Comparison of ENCODE assay signal across 8 cellular contexts in the genomic region with DNA sequence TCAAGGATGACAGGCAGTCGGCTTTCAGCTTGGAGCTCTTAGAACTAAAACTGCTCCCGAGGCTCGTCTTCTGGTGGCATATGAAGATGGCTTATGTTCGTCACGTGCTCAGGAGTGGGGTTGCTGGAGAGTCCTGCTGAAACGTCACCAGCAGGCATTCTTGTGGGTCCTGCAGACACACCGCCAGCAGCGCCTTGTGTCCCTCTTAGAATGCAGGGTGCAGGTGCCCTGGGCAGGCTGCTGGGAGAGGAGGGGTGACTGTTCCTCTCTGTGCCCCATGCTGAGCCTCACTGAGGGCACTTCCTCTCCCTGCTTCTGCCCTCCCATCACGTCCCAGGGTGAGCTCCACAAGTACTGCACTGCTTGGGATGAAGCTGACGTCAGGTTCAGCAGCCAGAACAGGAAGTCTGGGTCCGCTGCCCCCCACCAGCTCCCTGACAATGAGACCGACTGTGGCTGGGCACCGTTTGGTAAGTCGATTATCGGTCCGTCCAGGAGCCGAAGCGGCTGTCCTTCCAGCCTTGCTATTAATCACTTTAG. TPM values are rescaled to one million over a fixed set of nuclear protein-coding genes. Genes with fewer than 3 reads are reported as not detected.
DNase-seq lines count a peak whose midpoint lies in the region; ATAC-seq and TF ChIP-seq lines count a peak whose summit lies in the region.

No MANE protein-coding gene starts in this region.

- TF ChIP-seq EP300 in SK-N-SH (IDR thresholded peaks at IDR 0.05; ENCODE audit: borderline replicate concordance in 1 of 2, low read depth in 1 of 2, low read length in 1 of 2): no peak

- H3K4me3 Mint-ChIP-seq in endodermal cell: no peak overlapping the region
- peak overlapping the region; percentile 69 for H3K4me3 Mint-ChIP-seq in stimulated activated memory B cell treated with anti-CD40 and anti-IgM and Interleukin-4, amounts not matched to agents 10 μg/mL and 1 μg/mL and 100 μg/mL, for 72 hours

- peaks cover 0 to 26% of the 10 kb centered on the region in 2 experiments; a peak in 1 of 4 replicates for H3K4me1 ChIP-seq in SK-N-SH (ENCODE audit: control insufficient read depth in 1 of 2, insufficient read depth in 2 of 2, low read depth in 1 of 2, low read length in 1 of 2)
- no peaks in the 10 kb centered on the region for H3K4me1 ChIP-seq in endodermal cell (ENCODE audit: control insufficient read depth, insufficient read depth, low read length)

- H3K9me3 ChIP-seq in SK-N-SH (no peaks in the 10 kb centered on the region), endodermal cell (ENCODE audit: control insufficient read depth, low read length) (no peaks in the 10 kb centered on the region)

- H3K27ac ChIP-seq in SK-N-SH (ENCODE audit: low read depth in 2 of 2, low read length in 1 of 2) (no peak overlapping the region), endodermal cell (ENCODE audit: low read depth, low read length) (no peak overlapping the region)

- no peak overlapping the region for H3K4me2 ChIP-seq in SK-N-SH

- no peaks in the 10 kb centered on the region for H3K27me3 Mint-ChIP-seq in endodermal cell (ENCODE audit: insufficient read depth)
- no peaks in the 10 kb centered on the region for H3K27me3 Mint-ChIP-seq in stimulated activated memory B cell treated with anti-CD40 and anti-IgM and Interleukin-4, amounts not matched to agents 10 μg/mL and 1 μg/mL and 100 μg/mL, for 72 hours

- no peaks in the 10 kb centered on the region for H3K9me2 ChIP-seq in SK-N-SH

- no peaks in the 10 kb centered on the region for H3K79me2 ChIP-seq in SK-N-SH (ENCODE audit: insufficient read depth)

- no peak overlapping the region for H3K4me3 ChIP-seq in SK-N-SH (ENCODE audit: low read depth in 2 of 2, low read length in 1 of 2)
- H3K4me3 ChIP-seq in endodermal cell (ENCODE audit: low read length): no peak overlapping the region

- peaks cover 27% of the 10 kb centered on the region for H3K4me1 Mint-ChIP-seq in endodermal cell
- peaks cover 71% of the 10 kb centered on the region for H3K4me1 Mint-ChIP-seq in stimulated activated memory B cell treated with anti-CD40 and anti-IgM and Interleukin-4, amounts not matched to agents 10 μg/mL and 1 μg/mL and 100 μg/mL, for 72 hours

- H4K20me1 ChIP-seq in SK-N-SH (ENCODE audit: insufficient read depth): no peaks in the 10 kb centered on the region

- no peaks in the 10 kb centered on the region for H3K36me3 ChIP-seq in SK-N-SH (replicated peaks in 1 of 2; ENCODE audit: control insufficient read depth in 1 of 2, insufficient read depth in 2 of 2, low read length in 1 of 2)
- no peaks in the 10 kb centered on the region for H3K36me3 ChIP-seq in endodermal cell (ENCODE audit: control insufficient read depth, insufficient read depth, low read length)

- H3K27me3 ChIP-seq in SK-N-SH (ENCODE audit: insufficient read depth): no peaks in the 10 kb centered on the region
- no peaks in the 10 kb centered on the region for H3K27me3 ChIP-seq in endodermal cell (ENCODE audit: control insufficient read depth, insufficient read depth, low read length, poor library complexity, severe bottlenecking)

- POLR2A ChIA-PET in SK-N-SH (lab: Yijun Ruan, JAX): no interaction called here

- 68% methylated on average over 13 of the region's 18 CpGs for WGBS in SK-N-SH (ENCODE audit: low lambda C conversion rate)
- 87 to 89% methylated on average over 16 to 18 of the region's 18 CpGs for WGBS in endodermal cell (ENCODE audit: insufficient coverage in 1 of 2, insufficient read length in 1 of 2), 2 experiments

- CTCF ChIA-PET in SK-N-SH (lab: Yijun Ruan, JAX): interaction anchor here (0.8 to 1.2 kb wide), 4 partner anchors 11 to 225 kb away, joined by 3 to 4 read pairs (median 3); no protein-coding TSS in a partner anchor

- H3K9ac ChIP-seq in SK-N-SH (no peak overlapping the region), endodermal cell (ENCODE audit: extremely low read depth, low read length, poor library complexity, severe bottlenecking) (no peak overlapping the region)

- H3K27ac Mint-ChIP-seq in endodermal cell: no peak overlapping the region
- peak overlapping the region; percentile 89 for H3K27ac Mint-ChIP-seq in stimulated activated memory B cell treated with anti-CD40 and anti-IgM and Interleukin-4, amounts not matched to agents 10 μg/mL and 1 μg/mL and 100 μg/mL, for 72 hours

- H3F3A ChIP-seq in SK-N-SH (replicated peaks; ENCODE audit: insufficient read depth): no peaks in the 10 kb centered on the region

- H3K36me3 Mint-ChIP-seq in endodermal cell (ENCODE audit: low read depth): peaks cover 37% of the 10 kb centered on the region
- H3K36me3 Mint-ChIP-seq in stimulated activated memory B cell treated with anti-CD40 and anti-IgM and Interleukin-4, amounts not matched to agents 10 μg/mL and 1 μg/mL and 100 μg/mL, for 72 hours: peaks cover 35% of the 10 kb centered on the region

- H3K9me3 Mint-ChIP-seq in endodermal cell: no peaks in the 10 kb centered on the region
- H3K9me3 Mint-ChIP-seq in stimulated activated memory B cell treated with anti-CD40 and anti-IgM and Interleukin-4, amounts not matched to agents 10 μg/mL and 1 μg/mL and 100 μg/mL, for 72 hours: no peaks in the 10 kb centered on the region

- DNase-seq in SK-N-SH: peak; percentile 49
- DNase-seq in Kasumi-1 (lab: John Stamatoyannopoulos, UW): peak; percentile 78 to 81
- peak; percentile 40 for DNase-seq in endodermal cell
- DNase-seq in hepatic stellate cell (ENCODE audit: low spot score): no peak
- DNase-seq in activated CD4-positive, alpha-beta T cell treated with anti-CD3 and anti-CD28 coated beads, Interleukin-2, amount 50 U/mL, for 48 hours: no peak

- no peak for TF ChIP-seq RAD21 in SK-N-SH (IDR thresholded peaks at IDR 0.05; ENCODE audit: low read length)

- H2AFZ ChIP-seq in SK-N-SH (ENCODE audit: low read depth): no peak overlapping the region

- ATAC-seq in SK-N-SH treated with all-trans-retinoic acid at 6 μM for 48 hours (no peak), HG03025 (IDR thresholded peaks at IDR 0.05; ENCODE audit: low FRiP score, unreplicated experiment) (no peak)
- ATAC-seq in stimulated activated memory B cell treated with anti-CD40 and anti-IgM and Interleukin-4, amounts not matched to agents 10 μg/mL and 1 μg/mL and 100 μg/mL, for 72 hours: peak; percentile 59

- TF ChIP-seq CTCF in SK-N-SH (IDR thresholded peaks at IDR 0.05) (no peak), endodermal cell (conservative IDR thresholded peaks at IDR 0.05) (no peak)

TF ChIP-seq in SK-N-SH, 30 proteins besides CTCF, POLR2A, EP300 and RAD21 (continues in another document):
- no peak for TF ChIP-seq FOXM1 (IDR thresholded peaks at IDR 0.05; ENCODE audit: low read depth)
- no peak for TF ChIP-seq YY1 (IDR thresholded peaks at IDR 0.05; ENCODE audit: low read depth)
- TF ChIP-seq CHD2 (IDR thresholded peaks at IDR 0.05; ENCODE audit: low read length, partially characterized antibody): no peak

TF ChIP-seq in SK-N-SH treated with all-trans-retinoic acid at 6 μM for 48 hours, 23 proteins besides CTCF, POLR2A, EP300 and RAD21 (continues in another document):
- TF ChIP-seq, protein P1, sequence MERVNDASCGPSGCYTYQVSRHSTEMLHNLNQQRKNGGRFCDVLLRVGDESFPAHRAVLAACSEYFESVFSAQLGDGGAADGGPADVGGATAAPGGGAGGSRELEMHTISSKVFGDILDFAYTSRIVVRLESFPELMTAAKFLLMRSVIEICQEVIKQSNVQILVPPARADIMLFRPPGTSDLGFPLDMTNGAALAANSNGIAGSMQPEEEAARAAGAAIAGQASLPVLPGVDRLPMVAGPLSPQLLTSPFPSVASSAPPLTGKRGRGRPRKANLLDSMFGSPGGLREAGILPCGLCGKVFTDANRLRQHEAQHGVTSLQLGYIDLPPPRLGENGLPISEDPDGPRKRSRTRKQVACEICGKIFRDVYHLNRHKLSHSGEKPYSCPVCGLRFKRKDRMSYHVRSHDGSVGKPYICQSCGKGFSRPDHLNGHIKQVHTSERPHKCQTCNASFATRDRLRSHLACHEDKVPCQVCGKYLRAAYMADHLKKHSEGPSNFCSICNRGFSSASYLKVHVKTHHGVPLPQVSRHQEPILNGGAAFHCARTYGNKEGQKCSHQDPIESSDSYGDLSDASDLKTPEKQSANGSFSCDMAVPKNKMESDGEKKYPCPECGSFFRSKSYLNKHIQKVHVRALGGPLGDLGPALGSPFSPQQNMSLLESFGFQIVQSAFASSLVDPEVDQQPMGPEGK (CRISPR knock-in tag; IDR thresholded peaks at IDR 0.05; ENCODE audit: borderline replicate concordance): no peak
- TF ChIP-seq, protein P2, sequence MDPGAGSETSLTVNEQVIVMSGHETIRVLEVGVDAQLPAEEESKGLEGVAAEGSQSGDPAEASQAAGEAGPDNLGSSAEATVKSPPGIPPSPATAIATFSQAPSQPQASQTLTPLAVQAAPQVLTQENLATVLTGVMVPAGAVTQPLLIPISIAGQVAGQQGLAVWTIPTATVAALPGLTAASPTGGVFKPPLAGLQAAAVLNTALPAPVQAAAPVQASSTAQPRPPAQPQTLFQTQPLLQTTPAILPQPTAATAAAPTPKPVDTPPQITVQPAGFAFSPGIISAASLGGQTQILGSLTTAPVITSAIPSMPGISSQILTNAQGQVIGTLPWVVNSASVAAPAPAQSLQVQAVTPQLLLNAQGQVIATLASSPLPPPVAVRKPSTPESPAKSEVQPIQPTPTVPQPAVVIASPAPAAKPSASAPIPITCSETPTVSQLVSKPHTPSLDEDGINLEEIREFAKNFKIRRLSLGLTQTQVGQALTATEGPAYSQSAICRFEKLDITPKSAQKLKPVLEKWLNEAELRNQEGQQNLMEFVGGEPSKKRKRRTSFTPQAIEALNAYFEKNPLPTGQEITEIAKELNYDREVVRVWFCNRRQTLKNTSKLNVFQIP (CRISPR knock-in tag; IDR thresholded peaks at IDR 0.05; ENCODE audit: borderline replicate concordance, low read depth): no peak
- TF ChIP-seq OSR1 (CRISPR knock-in tag; IDR thresholded peaks at IDR 0.05): no peak

RNA-seq across cellular contexts. Expression of gene SLC37A1, which starts 20.8 kb away (rescaled TPM):
- 1.6 and 2.8 TPM in 2 replicates for polyA plus RNA-seq in SK-N-SH (2012; rRNA removed)
- polyA plus RNA-seq in SK-N-SH (2012; cell fraction: cytosol; rRNA removed): 1.3 and 1.8 TPM in 2 replicates
- polyA plus RNA-seq in SK-N-SH (2012; cell fraction: nucleus; rRNA removed): 2.7 and 3.5 TPM in 2 replicates
- 10 to 100 TPM; 22.7 to 47.0 TPM for total RNA-seq in endodermal cell
- 7.6 TPM for polyA plus RNA-seq in endodermal cell (2013, experiment 1 of 2)
- 6.3 TPM for polyA plus RNA-seq in endodermal cell (2013, experiment 2 of 2)

RNA-seq across cellular contexts. Expression of gene RSPH1, which starts 38.4 kb away (rescaled TPM):
- 0.97 and 1.1 TPM in 2 replicates for polyA plus RNA-seq in SK-N-SH (2012; rRNA removed)
- 1.1 and 2.1 TPM in 2 replicates for polyA plus RNA-seq in SK-N-SH (2012; cell fraction: cytosol; rRNA removed)
- 0.37 and 0.67 TPM in 2 replicates for polyA plus RNA-seq in SK-N-SH (2012; cell fraction: nucleus; rRNA removed)
- 1 to 10 TPM; 1.8 to 2.2 TPM for total RNA-seq in endodermal cell
- 0.57 TPM for polyA plus RNA-seq in endodermal cell (2013, experiment 1 of 2)
- polyA plus RNA-seq in endodermal cell (2013, experiment 2 of 2): 0.33 TPM

Comparison
In these comparisons a context has a peak if more than half of its experiments do, and no peak if none do; other contexts are left out.
1. DNase-seq: peak in SK-N-SH (single experiment), Kasumi-1 (2 of 2) and endodermal cell (single experiment); none in hepatic stellate cell (single experiment) and activated CD4-positive, alpha-beta T cell treated with anti-CD3 and anti-CD28 coated beads, Interleukin-2, amount 50 U/mL, for 48 hours (0 of 2).